In genomic region chr2:69694894-69695849, GRCh38 we compare ENCODE assay signal across 10 cellular contexts. TPM values are rescaled to one million over a fixed set of nuclear protein-coding genes. Genes with fewer than 3 reads are reported as not detected.
DNase-seq lines count a peak whose midpoint lies in the region; ATAC-seq and TF ChIP-seq lines count a peak whose summit lies in the region.
"Had no signal": no experiment of that assay in that cellular context is flagged by ENCODE, and none has a peak within 500 bp of the region (broad histone marks: within the 10 kb centered on the region; RNA-seq: fewer than 3 reads in every experiment).

No MANE protein-coding gene starts in this region.

- no peaks in the 10 kb centered on the region for H3K36me3 ChIP-seq in HCT116 (ENCODE audit: control insufficient read depth in 1 of 2, insufficient read depth in 2 of 2, low read length in 2 of 2)
- no peaks in the 10 kb centered on the region for H3K36me3 ChIP-seq in adipocyte (ENCODE audit: control insufficient read depth, insufficient read depth, low read length, severe bottlenecking)
- H3K36me3 ChIP-seq in naive thymus-derived CD4-positive, alpha-beta T cell (ENCODE audit: control insufficient read depth in 2 of 3, insufficient read depth in 3 of 3, low read length in 3 of 3): no peaks in the 10 kb centered on the region

- H3K4me3 Mint-ChIP-seq in naive thymus-derived CD4-positive, alpha-beta T cell: peak overlapping the region; percentile 20 to 89 (median 60)

- H3K79me2 ChIP-seq in HCT116 (ENCODE audit: insufficient read depth, low read length): no peaks in the 10 kb centered on the region

- DNase-seq in AG20443 (ENCODE audit: low spot score) (peak; percentile 33), HCT116 (ENCODE audit: low read depth, low spot score) (no peak), adipocyte (ENCODE audit: low read depth) (peak; percentile 70), activated gamma-delta T cell (lab: John Stamatoyannopoulos, UW) (no peak), NCI-H774 (lab: John Stamatoyannopoulos, UW) (no peak), mucosa of gallbladder (ENCODE audit: low spot score) (no peak), NCI-H2029 treated with DMSO at 0.1 percent for 48 hours (lab: John Stamatoyannopoulos, UW) (no peak)
- peak in 1 of 9 donors; percentile 29 for DNase-seq in naive thymus-derived CD4-positive, alpha-beta T cell
- DNase-seq: NCI-H1436 treated with DMSO at 0.1 percent for 48 hours, occipital lobe had no signal

- TF ChIP-seq RAD21 in HCT116 (IDR thresholded peaks at IDR 0.05; ENCODE audit: low read depth): no peak

- POLR2A ChIA-PET in HCT116 (lab: Charles Lee): no interaction called here
- POLR2A ChIA-PET in naive thymus-derived CD4-positive, alpha-beta T cell (lab: Charles Lee): interaction anchor here (0.7 to 8.7 kb wide), 10 partner anchors 11 to 258 kb away, joined by 3 to 292 read pairs (median 7); partner anchors contain the start of genes AAK1 and NFU1

- no peaks in the 10 kb centered on the region for H3K9me2 ChIP-seq in HCT116 (ENCODE audit: insufficient read depth)

- peak overlapping the region; percentile 30; the same call in 1 of the 2 replicates for H3K4me2 ChIP-seq in HCT116 (ENCODE audit: low read length)

- intact Hi-C loops in HCT116 (cut with micrococcal nuclease): no loop called here
- intact Hi-C loops in naive thymus-derived CD4-positive, alpha-beta T cell (cut with micrococcal nuclease): loop anchor here (1.0 kb wide), 2 partner anchors 19 to 50 kb away; no protein-coding TSS in a partner anchor

- H3K9me3 Mint-ChIP-seq in naive thymus-derived CD4-positive, alpha-beta T cell: peaks cover 0 to 2% (median 0%) of the 10 kb centered on the region in 11 donors

- H3K4me3 ChIP-seq in HCT116 (replicated peaks in 1 of 2; ENCODE audit: low read depth in 1 of 2, low read length in 2 of 2) (no peak overlapping the region), adipocyte (ENCODE audit: low read length) (peak overlapping the region; percentile 24)
- peak overlapping the region; percentile 22 for H3K4me3 ChIP-seq in naive thymus-derived CD4-positive, alpha-beta T cell (ENCODE audit: low read length)

- ATAC-seq in HCT116: peak; percentile 30
- no peak for ATAC-seq in naive thymus-derived CD4-positive, alpha-beta T cell

- H4K20me1 ChIP-seq in HCT116 (ENCODE audit: insufficient read depth): no peaks in the 10 kb centered on the region

- no peaks in the 10 kb centered on the region for H3K27me3 Mint-ChIP-seq in naive thymus-derived CD4-positive, alpha-beta T cell

- TF ChIP-seq CTCF in HCT116 (IDR thresholded peaks at IDR 0.05 in 2 of 3, conservative IDR thresholded peaks at IDR 0.05 in 1 of 3; ENCODE audit: borderline replicate concordance in 1 of 3, insufficient read depth in 1 of 3, low read depth in 2 of 3, low read length in 2 of 3): no peak

- H3K9ac ChIP-seq in HCT116 (ENCODE audit: low read length) (no peak overlapping the region), adipocyte (ENCODE audit: low read length) (no peak overlapping the region)

- peaks cover 49 to 98% (median 96%) of the 10 kb centered on the region in 7 donors for H3K4me1 Mint-ChIP-seq in naive thymus-derived CD4-positive, alpha-beta T cell

- H2AFZ ChIP-seq in HCT116 (ENCODE audit: low read depth, low read length, poor library complexity, severe bottlenecking): no peak overlapping the region

- H3K4me1 ChIP-seq in HCT116 (ENCODE audit: control insufficient read depth in 1 of 2, insufficient read depth in 2 of 2, low read length in 2 of 2) (peaks cover 4 to 13% of the 10 kb centered on the region in 2 experiments; a peak in 1 of 4 replicates), adipocyte (ENCODE audit: control insufficient read depth, insufficient read depth, low read length) (peaks cover 19% of the 10 kb centered on the region)
- H3K4me1 ChIP-seq in naive thymus-derived CD4-positive, alpha-beta T cell (ENCODE audit: control insufficient read depth in 2 of 2, insufficient read depth in 2 of 2, low read length in 2 of 2): peaks cover 46 to 87% of the 10 kb centered on the region in 2 donors

- H3K9me3 ChIP-seq in HCT116 (ENCODE audit: control insufficient read depth in 1 of 2, insufficient read depth in 1 of 2, low read depth in 1 of 2, low read length in 2 of 2): no peaks in the 10 kb centered on the region
- H3K9me3 ChIP-seq in adipocyte (ENCODE audit: control insufficient read depth, low read length): no peaks in the 10 kb centered on the region
- no peaks in the 10 kb centered on the region for H3K9me3 ChIP-seq in naive thymus-derived CD4-positive, alpha-beta T cell (ENCODE audit: control insufficient read depth in 2 of 3, low read length in 3 of 3)

- H3K27ac Mint-ChIP-seq in naive thymus-derived CD4-positive, alpha-beta T cell: peak overlapping the region; percentile 43 to 99 (median 94)

- RAD21 ChIA-PET in HCT116 (lab: Charles Lee; ENCODE audit: low non-redundant PET in 1 of 2, low total read pairs in 2 of 2, uncharacterized antibody in 2 of 2, unreplicated experiment in 2 of 2): no interaction called here

- CTCF ChIA-PET in HCT116 (lab: Charles Lee): no interaction called here
- CTCF ChIA-PET in naive thymus-derived CD4-positive, alpha-beta T cell (lab: Charles Lee): interaction anchor here (0.6 to 5.6 kb wide), 4 partner anchors 19 to 130 kb away, joined by 3 to 37 read pairs (median 12); no protein-coding TSS in a partner anchor

- BruUV-seq in HCT116 (replicated peaks; lab: Mats Ljungman, UMichigan): no TSS peak

- no peak overlapping the region for H3K27ac ChIP-seq in HCT116 (ENCODE audit: low read depth, low read length)
- H3K27ac ChIP-seq in naive thymus-derived CD4-positive, alpha-beta T cell (ENCODE audit: low read depth, low read length): peak overlapping the region; percentile 64

- H3K27me3 ChIP-seq in HCT116 (ENCODE audit: insufficient read depth, low read length) (no peaks in the 10 kb centered on the region), adipocyte (replicated peaks; ENCODE audit: control insufficient read depth, insufficient read depth, low read length) (no peaks in the 10 kb centered on the region)
- no peaks in the 10 kb centered on the region for H3K27me3 ChIP-seq in naive thymus-derived CD4-positive, alpha-beta T cell (ENCODE audit: control insufficient read depth in 2 of 2, insufficient read depth in 2 of 2, low read length in 2 of 2)

- TF ChIP-seq POLR2A in HCT116 (IDR thresholded peaks at IDR 0.05; ENCODE audit: borderline replicate concordance, extremely low read depth, insufficient read depth, insufficient read length): no peak

- H3K36me3 Mint-ChIP-seq in naive thymus-derived CD4-positive, alpha-beta T cell: peaks cover 0 to 5% (median 0%) of the 10 kb centered on the region in 5 donors

TF ChIP-seq in HCT116, 20 proteins besides CTCF, POLR2A, EP300 and RAD21:
- TF ChIP-seq MAX (IDR thresholded peaks at IDR 0.05) (no peak), ZFX (IDR thresholded peaks at IDR 0.05) (no peak), REST (IDR thresholded peaks at IDR 0.05; ENCODE audit: low read depth) (no peak), CBX3 (IDR thresholded peaks at IDR 0.05; ENCODE audit: low read depth) (no peak)

RNA-seq across cellular contexts. Expression of gene ANXA4, which starts 46.8 kb away (rescaled TPM):
- total RNA-seq in HCT116 (2021; ENCODE audit: unreplicated experiment) (64.6 TPM), mucosa of gallbladder (2,875 TPM)
- polyA plus RNA-seq in HCT116 (2012): 68.6 and 75.8 TPM in 2 replicates
- 10 to 100 TPM in 4 of 5 experiments, 1 to 10 TPM in 1; 8.0 to 75.6 (median 15.9) TPM for total RNA-seq in naive thymus-derived CD4-positive, alpha-beta T cell
- 1 to 10 TPM; 3.1 to 4.9 TPM for polyA plus RNA-seq in naive thymus-derived CD4-positive, alpha-beta T cell

RNA-seq across cellular contexts. Expression of gene AAK1, which starts 51.6 kb away (rescaled TPM):
- total RNA-seq in HCT116 (2021; ENCODE audit: unreplicated experiment): 32.0 TPM
- 13.1 and 15.3 TPM in 2 replicates for polyA plus RNA-seq in HCT116 (2012)
- 100 to 1,000 TPM; 114 to 253 (median 218) TPM for total RNA-seq in naive thymus-derived CD4-positive, alpha-beta T cell
- polyA plus RNA-seq in naive thymus-derived CD4-positive, alpha-beta T cell: 10 to 100 TPM; 71.5 to 84.6 TPM
- 83.4 TPM for total RNA-seq in mucosa of gallbladder

Comparison
In these comparisons a context has a peak if more than half of its experiments do, and no peak if none do; other contexts are left out.
1. DNase-seq: peak in AG20443 (single experiment) and adipocyte (single experiment); none in HCT116 (single experiment), activated gamma-delta T cell (single experiment), NCI-H774 (single experiment), mucosa of gallbladder (single experiment) and NCI-H2029 treated with DMSO at 0.1 percent for 48 hours (single experiment).
2. H3K4me3 ChIP-seq: peak in adipocyte (single experiment) and naive thymus-derived CD4-positive, alpha-beta T cell (single experiment); none in HCT116 (0 of 2).
3. RNA of gene ANXA4, which starts 46.8 kb away (total RNA-seq): 2,875 TPM in mucosa of gallbladder (single experiment); 64.6 TPM in HCT116 (single experiment) and 8.0 to 75.6 TPM in naive thymus-derived CD4-positive, alpha-beta T cell; every median in the first group is over 10 times any median in the second.